Comparison of ENCODE assay signal across 8 cellular contexts in the genomic region with DNA sequence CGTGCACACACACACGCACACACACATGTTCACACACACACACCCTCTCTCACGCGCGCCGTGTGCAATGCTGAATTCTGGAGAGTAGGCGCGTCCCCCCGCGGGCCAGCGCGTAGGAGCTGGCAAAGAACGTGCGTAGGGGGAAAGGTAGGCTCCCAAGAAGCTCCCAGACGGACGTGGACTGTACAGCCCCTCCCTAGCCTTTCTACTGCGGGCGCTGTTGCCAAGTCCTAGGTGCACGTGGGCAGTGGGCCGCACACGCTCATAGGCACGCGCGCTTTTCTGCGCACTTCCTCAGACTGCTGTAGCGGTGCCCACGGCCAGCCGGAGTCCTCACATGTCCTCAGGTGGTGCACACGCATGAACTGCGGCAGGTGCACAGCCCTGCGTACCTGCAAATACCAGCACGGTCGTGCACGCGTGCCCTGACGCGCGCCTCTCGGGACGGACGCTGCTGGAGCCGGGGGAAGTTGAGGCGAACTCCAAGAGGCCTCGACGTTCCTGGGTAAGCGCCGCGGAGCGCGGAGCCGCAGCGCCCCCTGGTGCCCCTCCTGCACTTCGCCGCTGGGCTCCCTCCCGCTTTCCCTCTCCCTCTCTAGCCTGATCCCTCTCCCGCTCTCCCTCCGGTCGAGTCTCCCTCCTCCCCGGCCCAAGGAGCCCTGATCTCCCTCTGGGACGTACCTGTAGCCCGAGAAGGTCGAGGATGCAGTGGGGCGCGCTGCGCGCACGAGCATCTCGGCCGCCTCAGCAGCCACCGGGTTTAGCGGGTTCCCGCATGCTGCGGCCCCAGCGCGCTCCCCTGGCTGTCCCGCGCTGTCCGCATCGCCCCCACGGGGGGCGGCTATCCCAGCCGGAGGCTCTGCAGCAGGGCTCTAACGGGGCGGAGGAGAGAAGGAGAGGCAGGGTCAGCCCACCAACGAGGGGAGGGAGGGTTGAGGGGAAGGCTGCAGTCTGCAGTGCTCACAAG. TPM values are rescaled to one million over a fixed set of nuclear protein-coding genes. Genes with fewer than 3 reads are reported as not detected.
DNase-seq lines count a peak whose midpoint lies in the region; ATAC-seq and TF ChIP-seq lines count a peak whose summit lies in the region.

No MANE protein-coding gene starts in this region.

- peak; percentile 57 for ATAC-seq in GM21723 (IDR thresholded peaks at IDR 0.05; ENCODE audit: unreplicated experiment)
- peak; percentile 64 to 81 (median 72) for ATAC-seq in psoas muscle
- ATAC-seq in GM21825 (IDR thresholded peaks at IDR 0.05; ENCODE audit: unreplicated experiment), result no peak

- no peaks in the 10 kb centered on the region for H3K79me2 ChIP-seq in hepatocyte

- H3K9me3 ChIP-seq in hepatocyte (ENCODE audit: low read depth) (no peaks in the 10 kb centered on the region), psoas muscle (no peaks in the 10 kb centered on the region)

- TF ChIP-seq CTCF in astrocyte of the cerebellum (IDR thresholded peaks at IDR 0.05; ENCODE audit: low read depth, low read length, missing control alignments), result peak; percentile 88
- TF ChIP-seq CTCF in hepatocyte (IDR thresholded peaks at IDR 0.05; ENCODE audit: poor library complexity), result peak; percentile 92
- TF ChIP-seq CTCF in psoas muscle (IDR thresholded peaks at IDR 0.05), result peak; percentile 78

- H3K4me1 ChIP-seq in hepatocyte (ENCODE audit: insufficient read depth) (peaks cover 19% of the 10 kb centered on the region), psoas muscle (peaks cover 8% of the 10 kb centered on the region)

- in situ Hi-C loops in astrocyte of the cerebellum (cut with HindIII; ENCODE audit: low sequenced_read_pairs), result no loop called here

- no peak overlapping the region for H3K27ac ChIP-seq in hepatocyte
- H3K27ac ChIP-seq in psoas muscle, result no peak overlapping the region

- no peaks in the 10 kb centered on the region for H3K9me2 ChIP-seq in hepatocyte (replicated peaks; ENCODE audit: insufficient read depth)

- DNase-seq in DMS79 treated with DMSO at 0.1 percent for 48 hours (lab: John Stamatoyannopoulos, UW) (peak; percentile 73), NCI-H748 treated with DMSO at 0.1 percent for 48 hours (lab: John Stamatoyannopoulos, UW) (peak; percentile 56), astrocyte of the cerebellum (ENCODE audit: low read depth) (peak; percentile 40), hepatocyte (ENCODE audit: low spot score) (peak; percentile 88), psoas muscle (peak; percentile 54 to 61), dedifferentiated amniotic fluid mesenchymal stem cell (ENCODE audit: extremely low spot score) (no peak)

- no peaks in the 10 kb centered on the region for H4K20me1 ChIP-seq in hepatocyte (ENCODE audit: insufficient read depth, poor library complexity, severe bottlenecking)

- H3K4me3 ChIP-seq in astrocyte of the cerebellum (ENCODE audit: low read depth, low read length) (peak overlapping the region; percentile 46), hepatocyte (no peak overlapping the region), psoas muscle (peak overlapping the region; percentile 35)

- no peaks in the 10 kb centered on the region for H3K36me3 ChIP-seq in hepatocyte (replicated peaks; ENCODE audit: insufficient read depth, low read depth)
- no peaks in the 10 kb centered on the region for H3K36me3 ChIP-seq in psoas muscle (ENCODE audit: insufficient read depth in 1 of 2, low read depth in 1 of 2)

- WGBS in hepatocyte (ENCODE audit: low lambda C conversion rate, missing lambda C conversion rate), result 2% methylated on average over 81 of the region's 85 CpGs
- WGBS in psoas muscle, 3 donors, result 1 to 2% (median 2%) methylated on average over 71 to 85 of the region's 85 CpGs

- peak overlapping the region; percentile 91 for H3K4me2 ChIP-seq in hepatocyte

- H3K27me3 ChIP-seq in hepatocyte (peaks cover 72% of the 10 kb centered on the region), psoas muscle (ENCODE audit: insufficient read depth in 3 of 3, low read length in 2 of 3) (peaks cover 0 to 66% (median 24%) of the 10 kb centered on the region in 3 donors)

- intact Hi-C loops in psoas muscle (cut with DNase I), result loop anchor here (5.0 to 10.0 kb wide), 5 partner anchors 534 to 1617 kb away; no protein-coding TSS in a partner anchor

- H2AFZ ChIP-seq in hepatocyte, result peak overlapping the region; percentile 56

RNA-seq across cellular contexts. Expression of a gene that starts 0.7 kb away (rescaled TPM):
- total RNA-seq in hepatocyte (1.6 and 3.1 TPM in 2 replicates), psoas muscle (under 1 TPM in 3 of 4 donors, not detected in 1; 0.17 to 0.62 (median 0.34) TPM)
- polyA plus RNA-seq in hepatocyte (0.05 and 1.1 TPM in 2 replicates), psoas muscle (under 1 TPM in 2 of 3 donors, not detected in 1; 0.01 to 0.03 TPM)
